ENCODE assay signal across 28 cellular contexts in genomic region chr16:12551530-12551929, GRCh38.
A peak's percentile ranks its signal among the peaks of the same experiment; 100 is the strongest.
DNase-seq lines count a peak whose midpoint lies in the region; ATAC-seq and TF ChIP-seq lines count a peak whose summit lies in the region.
"Had no signal": no experiment of that assay in that cellular context is flagged by ENCODE, and none has a peak within 500 bp of the region (broad histone marks: within the 10 kb centered on the region; RNA-seq: fewer than 3 reads in every experiment).

No MANE protein-coding gene starts in this region.

- WGBS in endodermal cell (ENCODE audit: insufficient coverage in 1 of 2, insufficient read length in 1 of 2), 2 experiments: 87 to 94% methylated on average over 2 to 3 of the region's 3 CpGs

- H3K27me3 ChIP-seq in CD4-positive, alpha-beta T cell (ENCODE audit: control insufficient read depth, insufficient read depth, low read length): no peaks in the 10 kb centered on the region
- no peaks in the 10 kb centered on the region for H3K27me3 ChIP-seq in endodermal cell (ENCODE audit: control insufficient read depth, insufficient read depth, low read length, poor library complexity, severe bottlenecking)
- H3K27me3 ChIP-seq: adrenal gland, brain microvascular endothelial cell, foreskin keratinocyte, heart right ventricle, Peyer's patch had no signal

- intact Hi-C loops in activated CD4-positive, alpha-beta T cell treated with anti-CD3 and anti-CD28 coated beads, Interleukin-2, amount 10 ng/mL, durations not matched to agents 24 days and 14 days (cut with micrococcal nuclease): loop anchor here (5.0 kb wide), 1 partner anchor 251 kb away; the partner anchor contains the start of gene CPPED1
- intact Hi-C loops in CD4-positive, alpha-beta T cell (cut with DNase I, micrococcal nuclease): no loop called here
- intact Hi-C loops in Right ventricle myocardium inferior (cut with DNase I): no loop called here

- POLR2A ChIA-PET in CD4-positive, alpha-beta T cell (lab: Charles Lee): no interaction called here

- no peaks in the 10 kb centered on the region for H3K27me3 Mint-ChIP-seq in activated CD4-positive, alpha-beta T cell treated with anti-CD3 and anti-CD28 coated beads, Interleukin-2, amount 10 ng/mL, durations not matched to agents 24 days and 14 days
- H3K27me3 Mint-ChIP-seq in CD4-positive, alpha-beta T cell: no peaks in the 10 kb centered on the region
- H3K27me3 Mint-ChIP-seq in T-helper 1 cell treated with Interleukin-12 subunit alpha and Interleukin-12 subunit beta and Interleukin-4 antibody, amounts not matched to agents 30 μg/mL and 1 μg/mL, for 36 hours (ENCODE audit: low read depth): no peaks in the 10 kb centered on the region
- H3K27me3 Mint-ChIP-seq in endodermal cell (ENCODE audit: insufficient read depth): no peaks in the 10 kb centered on the region
- H3K27me3 Mint-ChIP-seq: memory B cell had no signal

- no peak overlapping the region for H3K27ac ChIP-seq in CD4-positive, alpha-beta T cell (ENCODE audit: low read depth, low read length)
- H3K27ac ChIP-seq in endodermal cell (ENCODE audit: low read depth, low read length): no peak overlapping the region
- H3K27ac ChIP-seq: adrenal gland, brain microvascular endothelial cell, foreskin keratinocyte, heart right ventricle, KMS-11, Peyer's patch, VCaP had no signal

- peak; percentile 75 for DNase-seq in activated CD4-positive, alpha-beta T cell treated with anti-CD3 and anti-CD28 coated beads, Interleukin-2, amount 10 ng/mL, durations not matched to agents 24 days and 14 days
- DNase-seq in activated CD4-positive, alpha-beta T cell treated with anti-CD3 and anti-CD28 coated beads for 48 hours: no peak
- DNase-seq in CD4-positive, alpha-beta T cell: no peak
- DNase-seq in endodermal cell (no peak), NCI-H1092 (lab: John Stamatoyannopoulos, UW) (no peak), Right ventricle myocardium inferior (ENCODE audit: missing footprints) (no peak)
- DNase-seq: 8988T; activated CD4-positive, alpha-beta T cell treated with anti-CD3 and anti-CD28 coated beads, Interleukin-2, amount 50 U/mL, for 48 hours; activated T-cell treated with anti-CD3 and anti-CD28 coated beads, Interleukin-2, amount 50 U/mL, for 4 hours; adrenal gland; COR-L47; DMS79; effector CD8-positive, alpha-beta T cell; foreskin keratinocyte; heart right ventricle; left cardiac atrium; NCI-H524; NK-92 treated with Interleukin-12 subunit alpha and Interleukin-12 subunit beta, amount 100 ng/mL, for 24 hours; occipital lobe; Peyer's patch had no signal

- H3K9me3 Mint-ChIP-seq in activated CD4-positive, alpha-beta T cell treated with anti-CD3 and anti-CD28 coated beads, Interleukin-2, amount 10 ng/mL, durations not matched to agents 24 days and 14 days: no peaks in the 10 kb centered on the region
- no peaks in the 10 kb centered on the region for H3K9me3 Mint-ChIP-seq in CD4-positive, alpha-beta T cell
- H3K9me3 Mint-ChIP-seq in T-helper 1 cell treated with Interleukin-12 subunit alpha and Interleukin-12 subunit beta and Interleukin-4 antibody, amounts not matched to agents 30 μg/mL and 1 μg/mL, for 36 hours: no peaks in the 10 kb centered on the region
- H3K9me3 Mint-ChIP-seq in endodermal cell: no peaks in the 10 kb centered on the region
- H3K9me3 Mint-ChIP-seq: activated T-cell treated with anti-CD3 and anti-CD28 coated beads, Interleukin-2, amount 50 U/mL, for 4 hours; GM23338; memory B cell had no signal

- no peaks in the 10 kb centered on the region for H3K9me3 ChIP-seq in CD4-positive, alpha-beta T cell (ENCODE audit: control insufficient read depth, low read length)
- no peaks in the 10 kb centered on the region for H3K9me3 ChIP-seq in endodermal cell (ENCODE audit: control insufficient read depth, low read length)
- H3K9me3 ChIP-seq: adrenal gland, heart right ventricle, Peyer's patch had no signal

- no peak overlapping the region for H3K4me3 ChIP-seq in endodermal cell (ENCODE audit: low read length)
- H3K4me3 ChIP-seq: adrenal gland, GM23338, heart right ventricle, Peyer's patch had no signal

- H3K4me1 Mint-ChIP-seq in activated CD4-positive, alpha-beta T cell treated with anti-CD3 and anti-CD28 coated beads, Interleukin-2, amount 10 ng/mL, durations not matched to agents 24 days and 14 days: peaks cover 54% of the 10 kb centered on the region
- peaks cover 46% of the 10 kb centered on the region for H3K4me1 Mint-ChIP-seq in CD4-positive, alpha-beta T cell (ENCODE audit: low read depth)
- peaks cover 76% of the 10 kb centered on the region for H3K4me1 Mint-ChIP-seq in T-helper 1 cell treated with Interleukin-12 subunit alpha and Interleukin-12 subunit beta and Interleukin-4 antibody, amounts not matched to agents 30 μg/mL and 1 μg/mL, for 36 hours (ENCODE audit: low read depth)
- H3K4me1 Mint-ChIP-seq in endodermal cell: peaks cover 34% of the 10 kb centered on the region

- no peak overlapping the region for H3K9ac ChIP-seq in endodermal cell (ENCODE audit: extremely low read depth, low read length, poor library complexity, severe bottlenecking)
- H3K9ac ChIP-seq: KMS-11 had no signal

- H3K4me3 Mint-ChIP-seq in activated CD4-positive, alpha-beta T cell treated with anti-CD3 and anti-CD28 coated beads, Interleukin-2, amount 10 ng/mL, durations not matched to agents 24 days and 14 days: no peak overlapping the region
- H3K4me3 Mint-ChIP-seq in CD4-positive, alpha-beta T cell: no peak overlapping the region
- peak overlapping the region; percentile 11 for H3K4me3 Mint-ChIP-seq in T-helper 1 cell treated with Interleukin-12 subunit alpha and Interleukin-12 subunit beta and Interleukin-4 antibody, amounts not matched to agents 30 μg/mL and 1 μg/mL, for 36 hours
- H3K4me3 Mint-ChIP-seq in endodermal cell: no peak overlapping the region
- H3K4me3 Mint-ChIP-seq: activated T-cell treated with anti-CD3 and anti-CD28 coated beads, Interleukin-2, amount 50 U/mL, for 4 hours; GM23338; memory B cell had no signal

- ATAC-seq in CD4-positive, alpha-beta T cell (ENCODE audit: poor library complexity): peak; percentile 64
- no peak for ATAC-seq in HG03025 (IDR thresholded peaks at IDR 0.05; ENCODE audit: low FRiP score, unreplicated experiment)
- ATAC-seq in Right ventricle myocardium inferior: no peak
- ATAC-seq: esophagus mucosa, foreskin keratinocyte, GM23338, heart right ventricle, left cardiac atrium had no signal

- no peaks in the 10 kb centered on the region for H3K36me3 Mint-ChIP-seq in activated CD4-positive, alpha-beta T cell treated with anti-CD3 and anti-CD28 coated beads, Interleukin-2, amount 10 ng/mL, durations not matched to agents 24 days and 14 days (ENCODE audit: low read depth)
- no peaks in the 10 kb centered on the region for H3K36me3 Mint-ChIP-seq in CD4-positive, alpha-beta T cell (ENCODE audit: low read depth)
- peaks cover 21% of the 10 kb centered on the region for H3K36me3 Mint-ChIP-seq in T-helper 1 cell treated with Interleukin-12 subunit alpha and Interleukin-12 subunit beta and Interleukin-4 antibody, amounts not matched to agents 30 μg/mL and 1 μg/mL, for 36 hours (ENCODE audit: low read depth)
- H3K36me3 Mint-ChIP-seq in endodermal cell (ENCODE audit: low read depth): no peaks in the 10 kb centered on the region

- H3K27ac Mint-ChIP-seq in activated CD4-positive, alpha-beta T cell treated with anti-CD3 and anti-CD28 coated beads, Interleukin-2, amount 10 ng/mL, durations not matched to agents 24 days and 14 days: peak overlapping the region; percentile 10
- peak overlapping the region; percentile 2 for H3K27ac Mint-ChIP-seq in CD4-positive, alpha-beta T cell
- peak overlapping the region; percentile 77 for H3K27ac Mint-ChIP-seq in T-helper 1 cell treated with Interleukin-12 subunit alpha and Interleukin-12 subunit beta and Interleukin-4 antibody, amounts not matched to agents 30 μg/mL and 1 μg/mL, for 36 hours
- H3K27ac Mint-ChIP-seq in endodermal cell: peak overlapping the region; percentile 67
- H3K27ac Mint-ChIP-seq: GM23338 had no signal

- no peak for TF ChIP-seq CTCF in CD4-positive, alpha-beta T cell (IDR thresholded peaks at IDR 0.05)
- TF ChIP-seq CTCF in endodermal cell (conservative IDR thresholded peaks at IDR 0.05): no peak

- no peaks in the 10 kb centered on the region for H3K36me3 ChIP-seq in endodermal cell (ENCODE audit: control insufficient read depth, insufficient read depth, low read length)
- H3K36me3 ChIP-seq: adrenal gland, brain microvascular endothelial cell, heart right ventricle, Peyer's patch had no signal

- CTCF ChIA-PET in CD4-positive, alpha-beta T cell (lab: Charles Lee): no interaction called here

- peaks cover 8% of the 10 kb centered on the region for H3K4me1 ChIP-seq in endodermal cell (ENCODE audit: control insufficient read depth, insufficient read depth, low read length)
- H3K4me1 ChIP-seq: adrenal gland had no signal

Comparison
In these comparisons a context has a peak if more than half of its experiments do, and no peak if none do; other contexts are left out.
1. H3K27ac Mint-ChIP-seq: peak in every context shown above with its lines; median percentile 77 in T-helper 1 cell treated with Interleukin-12 subunit alpha and Interleukin-12 subunit beta and Interleukin-4 antibody, amounts not matched to agents 30 μg/mL and 1 μg/mL, for 36 hours; 67 in endodermal cell; 10 in activated CD4-positive, alpha-beta T cell treated with anti-CD3 and anti-CD28 coated beads, Interleukin-2, amount 10 ng/mL, durations not matched to agents 24 days and 14 days; 2 in CD4-positive, alpha-beta T cell.